ENCODE assay signal across 28 cellular contexts in genomic region chr10:114258274-114258840, GRCh38. TPM values are rescaled to one million over a fixed set of nuclear protein-coding genes. Genes with fewer than 3 reads are reported as not detected.
A peak's percentile ranks its signal among the peaks of the same experiment; 100 is the strongest.
DNase-seq lines count a peak whose midpoint lies in the region; ATAC-seq, FAIRE-seq and TF ChIP-seq lines count a peak whose summit lies in the region.
"Had no signal": no experiment of that assay in that cellular context is flagged by ENCODE, and none has a peak within 500 bp of the region (broad histone marks: within the 10 kb centered on the region; RNA-seq: fewer than 3 reads in every experiment).

No MANE protein-coding gene starts in this region.

- H2AFZ ChIP-seq in DND-41 (ENCODE audit: low read depth, low read length) (no peak overlapping the region), Loucy (ENCODE audit: low read length) (peak overlapping the region; percentile 59), keratinocyte (ENCODE audit: control insufficient read depth, low read length) (peak overlapping the region; percentile 22), smooth muscle cell (ENCODE audit: low read depth) (no peak overlapping the region), GM23248 (no peak overlapping the region)

- dilution Hi-C loops in keratinocyte (cut with MboI; ENCODE audit: extremely low pct_ligation_motif_present, low sequenced_read_pairs), result no loop called here

- H3K4me3 ChIP-seq in DND-41 (ENCODE audit: low read depth in 1 of 2, low read length in 2 of 2) (no peak overlapping the region), Loucy (ENCODE audit: low read length, poor library complexity, severe bottlenecking) (peak overlapping the region; percentile 18), keratinocyte (ENCODE audit: control insufficient read depth in 2 of 3, extremely low read depth in 1 of 3, insufficient read depth in 2 of 3, low read depth in 1 of 3, low read length in 3 of 3) (no peak overlapping the region), smooth muscle cell (no peak overlapping the region), GM23248 (no peak overlapping the region), prostate gland (no peak overlapping the region)
- H3K4me3 ChIP-seq: gastroesophageal sphincter, K562, right lobe of liver, tibial nerve had no signal

- H3K4me2 ChIP-seq in DND-41 (ENCODE audit: insufficient read depth, low read length) (no peak overlapping the region), Loucy (ENCODE audit: low read depth, low read length, poor library complexity, severe bottlenecking) (peak overlapping the region; percentile 59), keratinocyte (ENCODE audit: control insufficient read depth, extremely low read depth, insufficient read depth, low read depth, low read length) (no peak overlapping the region), smooth muscle cell (peak overlapping the region; percentile 70), GM23248 (ENCODE audit: unreplicated experiment) (no peak overlapping the region)

- TF ChIP-seq POLR2A in prostate gland (IDR thresholded peaks at IDR 0.05), result no peak

- peak; percentile 23 for DNase-seq in DND-41
- DNase-seq in keratinocyte (ENCODE audit: low read depth, low spot score), result no peak
- DNase-seq in smooth muscle cell (lab: John Stamatoyannopoulos, UW; ENCODE audit: unreplicated experiment), result no peak
- DNase-seq in GM23248, result no peak
- DNase-seq in NCI-H2029 (lab: John Stamatoyannopoulos, UW), result no peak
- no peak for DNase-seq in prostate gland (ENCODE audit: low spot score)
- DNase-seq: activated CD4-positive, alpha-beta T cell treated with anti-CD3 and anti-CD28 coated beads, Interleukin-2, amount 50 U/mL, for 48 hours; activated gamma-delta T cell treated with Interleukin-2 at 50 U/mL for 16 hours; Calu3; GDM1; left cardiac atrium; NCI-H1092; NCI-H2081 treated with DMSO at 0.1 percent for 48 hours; NCI-H524; right lobe of liver; Right ventricle myocardium superior; T-helper 1 cell had no signal

- H4K20me1 ChIP-seq in DND-41 (ENCODE audit: insufficient read depth, low read length) (no peaks in the 10 kb centered on the region), Loucy (ENCODE audit: insufficient read depth, low read length, poor library complexity, severe bottlenecking) (no peaks in the 10 kb centered on the region), keratinocyte (ENCODE audit: control insufficient read depth, extremely low read depth, insufficient read depth, low read length) (no peaks in the 10 kb centered on the region), smooth muscle cell (ENCODE audit: low read depth) (no peaks in the 10 kb centered on the region), GM23248 (ENCODE audit: insufficient read depth) (no peaks in the 10 kb centered on the region)

- no peaks in the 10 kb centered on the region for H3K79me2 ChIP-seq in DND-41 (ENCODE audit: insufficient read depth, low read length)
- H3K79me2 ChIP-seq in Loucy (ENCODE audit: insufficient read depth, low read length), result no peaks in the 10 kb centered on the region
- no peaks in the 10 kb centered on the region for H3K79me2 ChIP-seq in keratinocyte (ENCODE audit: control insufficient read depth, insufficient read depth, low read length)
- H3K79me2 ChIP-seq in smooth muscle cell (ENCODE audit: low read depth), result no peaks in the 10 kb centered on the region
- no peaks in the 10 kb centered on the region for H3K79me2 ChIP-seq in GM23248 (ENCODE audit: insufficient read depth)

- intact Hi-C loops in prostate gland (cut with DNase I), result no loop called here

- H3K27me3 ChIP-seq in DND-41 (ENCODE audit: insufficient read depth, low read length, poor library complexity), result no peaks in the 10 kb centered on the region
- H3K27me3 ChIP-seq in Loucy (ENCODE audit: insufficient read depth, low read length, poor library complexity, severe bottlenecking), result no peaks in the 10 kb centered on the region
- no peaks in the 10 kb centered on the region for H3K27me3 ChIP-seq in keratinocyte (ENCODE audit: control insufficient read depth, extremely low read depth, insufficient read depth, low read length)
- no peaks in the 10 kb centered on the region for H3K27me3 ChIP-seq in smooth muscle cell (ENCODE audit: low read depth)
- no peaks in the 10 kb centered on the region for H3K27me3 ChIP-seq in GM23248 (replicated peaks; ENCODE audit: insufficient read depth)
- no peaks in the 10 kb centered on the region for H3K27me3 ChIP-seq in prostate gland (replicated peaks; ENCODE audit: insufficient read depth)
- H3K27me3 ChIP-seq: gastroesophageal sphincter, right lobe of liver, tibial nerve had no signal

- H3K4me1 ChIP-seq in DND-41 (ENCODE audit: insufficient read depth, low read length), result no peaks in the 10 kb centered on the region
- H3K4me1 ChIP-seq in Loucy (ENCODE audit: insufficient read depth, low read length, poor library complexity, severe bottlenecking), result peaks cover 43% of the 10 kb centered on the region
- peaks cover 19% of the 10 kb centered on the region for H3K4me1 ChIP-seq in keratinocyte (ENCODE audit: control insufficient read depth, extremely low read depth, insufficient read depth, low read length)
- peaks cover 10% of the 10 kb centered on the region for H3K4me1 ChIP-seq in smooth muscle cell (ENCODE audit: low read depth)
- H3K4me1 ChIP-seq in GM23248 (ENCODE audit: insufficient read depth), result peaks cover 23% of the 10 kb centered on the region
- H3K4me1 ChIP-seq in prostate gland (replicated peaks), result no peaks in the 10 kb centered on the region
- H3K4me1 ChIP-seq: right lobe of liver had no signal

- H3K36me3 ChIP-seq in DND-41 (ENCODE audit: insufficient read depth, low read length) (no peaks in the 10 kb centered on the region), Loucy (ENCODE audit: insufficient read depth, low read length) (no peaks in the 10 kb centered on the region), keratinocyte (ENCODE audit: control insufficient read depth in 2 of 2, extremely low read depth in 1 of 2, insufficient read depth in 2 of 2, low read length in 2 of 2) (no peaks in the 10 kb centered on the region), smooth muscle cell (ENCODE audit: low read depth) (no peaks in the 10 kb centered on the region), GM23248 (ENCODE audit: low read depth) (no peaks in the 10 kb centered on the region), prostate gland (no peaks in the 10 kb centered on the region)
- H3K36me3 ChIP-seq: gastroesophageal sphincter, right lobe of liver, tibial nerve had no signal

- in situ Hi-C loops in GM23248 (cut with MboI), result no loop called here

- H3K9me2 ChIP-seq in Loucy (replicated peaks; ENCODE audit: low read depth, low read length), result no peaks in the 10 kb centered on the region
- H3K9me2 ChIP-seq in GM23248 (ENCODE audit: insufficient read depth), result no peaks in the 10 kb centered on the region

- TF ChIP-seq CTCF in DND-41 (IDR thresholded peaks at IDR 0.05; ENCODE audit: borderline replicate concordance, extremely low read depth, low read length, poor library complexity, severe bottlenecking), result no peak
- TF ChIP-seq CTCF in Loucy (conservative IDR thresholded peaks at IDR 0.05; ENCODE audit: low read length), result no peak
- TF ChIP-seq CTCF in keratinocyte (optimal IDR thresholded peaks at IDR 0.05 in 1 of 3, IDR thresholded peaks at IDR 0.05 in 1 of 3, conservative IDR thresholded peaks at IDR 0.05 in 1 of 3; ENCODE audit: extremely low read depth in 1 of 3, insufficient read depth in 2 of 3, low read length in 3 of 3), result no peak
- no peak for TF ChIP-seq CTCF in smooth muscle cell (IDR thresholded peaks at IDR 0.05; ENCODE audit: borderline replicate concordance, insufficient read depth, poor library complexity, severe bottlenecking)
- no peak for TF ChIP-seq CTCF in prostate gland (IDR thresholded peaks at IDR 0.05)

- H3F3A ChIP-seq in Loucy (ENCODE audit: low read depth), result peaks cover 5% of the 10 kb centered on the region; the same call in 1 of the 2 replicates
- H3F3A ChIP-seq in smooth muscle cell (ENCODE audit: low read depth), result peaks cover 17% of the 10 kb centered on the region
- peaks cover 25% of the 10 kb centered on the region for H3F3A ChIP-seq in GM23248 (ENCODE audit: insufficient read depth)

- no peak overlapping the region for H3K27ac ChIP-seq in DND-41 (ENCODE audit: low read length)
- no peak overlapping the region for H3K27ac ChIP-seq in keratinocyte (ENCODE audit: control insufficient read depth, insufficient read depth, low read length)
- peak overlapping the region; percentile 62 for H3K27ac ChIP-seq in smooth muscle cell (ENCODE audit: low read depth)
- no peak overlapping the region for H3K27ac ChIP-seq in GM23248
- peak overlapping the region in 1 of 2 donors; percentile 8 for H3K27ac ChIP-seq in prostate gland
- H3K27ac ChIP-seq: epithelial cell of prostate, HL-60, right lobe of liver, tibial nerve, VCaP had no signal

- ATAC-seq in DND-41 (ENCODE audit: insufficient read depth, low read depth) (peak; percentile 77), HG02798 (IDR thresholded peaks at IDR 0.05; ENCODE audit: poor library complexity, unreplicated experiment) (no peak)
- ATAC-seq: gastroesophageal sphincter, K562, left cardiac atrium, right lobe of liver had no signal

- H3K9me1 ChIP-seq in keratinocyte (ENCODE audit: control insufficient read depth, extremely low read depth, insufficient read depth, low read length), result no peaks in the 10 kb centered on the region

- H3K9me3 ChIP-seq in DND-41 (ENCODE audit: insufficient read depth, low read length, severe bottlenecking), result no peaks in the 10 kb centered on the region
- no peaks in the 10 kb centered on the region for H3K9me3 ChIP-seq in Loucy (ENCODE audit: insufficient read depth, low read depth, low read length)
- H3K9me3 ChIP-seq in keratinocyte (ENCODE audit: control insufficient read depth, low read depth, low read length), result no peaks in the 10 kb centered on the region
- H3K9me3 ChIP-seq in smooth muscle cell (replicated peaks; ENCODE audit: low read depth), result no peaks in the 10 kb centered on the region
- H3K9me3 ChIP-seq in GM23248 (ENCODE audit: low read depth), result no peaks in the 10 kb centered on the region
- no peaks in the 10 kb centered on the region for H3K9me3 ChIP-seq in prostate gland
- H3K9me3 ChIP-seq: gastroesophageal sphincter, right lobe of liver, tibial nerve had no signal

- H3K9ac ChIP-seq in DND-41 (ENCODE audit: low read depth, low read length), result no peak overlapping the region
- H3K9ac ChIP-seq in Loucy (ENCODE audit: low read depth, low read length, poor library complexity, severe bottlenecking), result peak overlapping the region; percentile 15
- no peak overlapping the region for H3K9ac ChIP-seq in keratinocyte (ENCODE audit: control insufficient read depth, extremely low read depth, insufficient read depth, low read length)
- no peak overlapping the region for H3K9ac ChIP-seq in smooth muscle cell (ENCODE audit: low read depth)
- H3K9ac ChIP-seq in GM23248, result no peak overlapping the region

- WGBS in smooth muscle cell (ENCODE audit: low lambda C conversion rate), result 53% methylated on average over 5 of the region's 5 CpGs
- 90 to 94% methylated on average over 5 of the region's 5 CpGs for WGBS in GM23248 (ENCODE audit: low coverage in 1 of 2, low lambda C conversion rate in 2 of 2, missing lambda C conversion rate in 2 of 2), 2 experiments
- WGBS in prostate gland, result 36% methylated on average over 5 of the region's 5 CpGs

- FAIRE-seq in keratinocyte (lab: Jason Lieb, UNC), result peak; percentile 34
- FAIRE-seq: bronchial epithelial cell, K562 had no signal

RNA-seq across cellular contexts. Expression of gene VWA2, which starts 19.3 kb away (rescaled TPM):
- polyA plus RNA-seq in keratinocyte (0.35 to 0.49 TPM (median 0.41 TPM) in 3 replicates), smooth muscle cell (0.06 and 0.70 TPM in 2 replicates), GM23248 (2016; fragmentation: Nextera tagmentation; extraction: Ambion mirVana) (not detected in 2 replicates)
- polyA plus RNA-seq in keratinocyte (2011; ENCODE audit: low read depth), result not detected
- 0.06 and 0.14 TPM in 2 replicates for polyA plus RNA-seq in keratinocyte (2011; cell fraction: cytosol; rRNA removed)
- 1.1 TPM in 2 replicates for polyA plus RNA-seq in keratinocyte (2011; cell fraction: nucleus; rRNA removed)
- polyA plus RNA-seq in keratinocyte (2012; ENCODE audit: low replicate concordance), result 0.38 and 0.48 TPM in 2 replicates
- polyA minus RNA-seq in keratinocyte, result 0.66 to 0.93 TPM (median 0.73 TPM) in 3 replicates
- 1.5 TPM for polyA minus RNA-seq in keratinocyte (2011; cell fraction: cytosol; rRNA and poly(A)+ RNA removed)
- polyA minus RNA-seq in keratinocyte (2011; cell fraction: nucleus; rRNA and poly(A)+ RNA removed), result 2.1 and 2.7 TPM in 2 replicates
- total RNA-seq in smooth muscle cell (0.36 TPM in 2 replicates), prostate gland (10 to 100 TPM; 14.6 to 24.2 TPM)
- total RNA-seq in GM23248 (2014; rRNA removed; shearing (Covaris generic)), result not detected in 2 replicates
- total RNA-seq: dermis microvascular lymphatic vessel endothelial cell, K562, osteocyte had no signal
- polyA plus RNA-seq: K562 had no signal

Comparison
In these comparisons a context has a peak if more than half of its experiments do, and no peak if none do; other contexts are left out.
1. H2AFZ ChIP-seq: peak in Loucy (single experiment) and keratinocyte (single experiment); none in DND-41 (single experiment), smooth muscle cell (single experiment) and GM23248 (single experiment).
2. H3K4me2 ChIP-seq: peak in Loucy (single experiment) and smooth muscle cell (single experiment); none in DND-41 (single experiment), keratinocyte (single experiment) and GM23248 (single experiment).
3. RNA of gene VWA2, which starts 19.3 kb away (total RNA-seq): 14.6 to 24.2 TPM in prostate gland; 0.36 TPM in smooth muscle cell and not detected in GM23248; every median in the first group is over 10 times any median in the second.